31 cellular contexts compared by ENCODE assay signal in the genomic region with DNA sequence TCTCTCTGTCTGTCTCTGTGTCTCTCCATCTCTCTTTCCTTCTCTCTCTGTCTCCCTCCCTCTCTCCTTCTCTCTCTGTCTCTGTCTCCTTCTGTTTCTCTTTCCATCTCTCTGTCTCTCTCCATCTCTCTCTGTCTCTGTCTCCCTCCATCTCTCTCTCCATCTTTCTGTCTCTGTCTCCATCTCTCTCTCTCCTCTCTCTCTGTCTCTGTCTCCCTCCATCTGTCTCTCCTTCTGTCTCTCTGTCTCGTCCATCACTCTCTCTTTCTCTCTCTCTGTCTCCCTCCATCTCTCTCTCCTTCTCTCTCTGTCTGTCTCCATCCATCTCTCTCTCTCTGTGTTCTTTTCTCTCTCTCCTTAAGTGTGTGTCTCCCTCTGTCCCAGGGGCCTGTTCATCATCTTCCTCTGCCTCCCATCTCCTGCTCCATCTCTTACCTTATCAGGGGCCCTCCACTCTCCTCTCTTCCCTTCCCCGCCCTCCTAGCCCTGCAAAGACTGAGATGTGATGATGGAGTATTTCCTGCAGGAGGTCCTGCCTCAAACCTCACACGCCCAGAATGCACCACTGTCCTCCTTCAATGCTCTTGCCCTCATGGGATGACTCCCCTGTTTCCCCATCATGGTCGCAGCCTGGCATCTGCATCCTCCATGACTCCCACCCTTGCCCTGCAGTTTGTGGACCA.
"Had no signal": no experiment of that assay in that cellular context is flagged by ENCODE, and none has a peak within 500 bp of the region (broad histone marks: within the 10 kb centered on the region; RNA-seq: fewer than 3 reads in every experiment).

No MANE protein-coding gene starts in this region.

- DNase-seq: activated B cell treated with CpG ODN at 0.5 μM for 24 hours; activated CD4-positive, alpha-beta memory T cell treated with anti-CD3 and anti-CD28 coated beads for 36 hours; activated CD4-positive, alpha-beta T cell treated with anti-CD3 and anti-CD28 coated beads for 4 hours; activated CD4-positive, alpha-beta T cell treated with anti-CD3 and anti-CD28 coated beads, Interleukin-2, amount 10 ng/mL, durations not matched to agents 24 days and 14 days; activated CD4-positive, alpha-beta T cell treated with anti-CD3 and anti-CD28 coated beads, Interleukin-2, amount 50 U/mL, for 1 hour; activated CD4-positive, alpha-beta T cell treated with anti-CD3 and anti-CD28 coated beads, Interleukin-2, amount 50 U/mL, for 4 hours; activated CD4-positive, CD25-positive, alpha-beta regulatory T cell treated with anti-CD3 and anti-CD28 coated beads, Interleukin-2, amount 50 U/mL, for 72 hours; activated CD8-positive, alpha-beta memory T cell treated with anti-CD3 and anti-CD28 coated beads, Interleukin-2, amount 50 U/mL, for 4 hours; activated CD8-positive, alpha-beta T cell treated with anti-CD3 and anti-CD28 coated beads for 36 hours; activated effector memory CD4-positive, alpha-beta T cell treated with anti-CD3 and anti-CD28 coated beads, Interleukin-2, amount 50 U/mL, for 16 hours; activated gamma-delta T cell treated with Interleukin-2 at 50 U/mL for 16 hours; activated naive CD4-positive, alpha-beta T cell; activated naive CD4-positive, alpha-beta T cell treated with anti-CD3 and anti-CD28 coated beads for 36 hours; activated naive CD4-positive, alpha-beta T cell treated with anti-CD3 and anti-CD28 coated beads, Interleukin-2, amount 50 U/mL, for 16 hours; activated naive CD8-positive, alpha-beta T cell treated with anti-CD3 and anti-CD28 coated beads for 36 hours; activated T-cell treated with anti-CD3 and anti-CD28 coated beads for 4 hours; activated T-cell treated with anti-CD3 and anti-CD28 coated beads, Interleukin-2, amount 50 U/mL, for 1 hour; activated T-cell treated with anti-CD3 and anti-CD28 coated beads, Interleukin-2, amount 50 U/mL, for 4 hours; activated T-cell treated with anti-CD3 and anti-CD28 coated beads, Interleukin-2, amount 50 U/mL, for 72 hours; adrenal gland; amniotic stem cell; aorta; body of pancreas; brain microvascular endothelial cell; central memory CD4-positive, alpha-beta T cell; T-helper 2 cell; T-helper 9 cell had no signal

- ATAC-seq: activated CD8-positive, alpha-beta T cell treated with anti-CD3 and anti-CD28 coated beads for 36 hours; activated naive CD4-positive, alpha-beta T cell treated with anti-CD3 and anti-CD28 coated beads, Interleukin-2, amount 50 U/mL, for 72 hours; activated T-cell treated with anti-CD3 and anti-CD28 coated beads, Interleukin-2, amount 50 U/mL, for 4 hours; activated T-cell treated with anti-CD3 and anti-CD28 coated beads, Interleukin-2, amount 50 U/mL, for 72 hours; activated T-helper 17 cell treated with anti-CD3 and anti-CD28 coated beads, Interleukin-2, amount 50 U/mL, for 72 hours; body of pancreas had no signal

- H3K27me3 ChIP-seq: adrenal gland, body of pancreas, brain microvascular endothelial cell, breast epithelium had no signal

- H3K27ac ChIP-seq: adrenal gland, body of pancreas, brain microvascular endothelial cell, breast epithelium, VCaP had no signal

- H3K4me3 ChIP-seq: adrenal gland, body of pancreas, breast epithelium had no signal

- H3K4me1 ChIP-seq: adrenal gland, body of pancreas, breast epithelium had no signal

- H3K36me3 ChIP-seq: adrenal gland, brain microvascular endothelial cell, breast epithelium had no signal
